ENCODE assay signal across 22 cellular contexts in genomic region chr1:13450204-13450603, GRCh38. TPM values are rescaled to one million over a fixed set of nuclear protein-coding genes. Genes with fewer than 3 reads are reported as not detected.
A peak's percentile ranks its signal among the peaks of the same experiment; 100 is the strongest.
DNase-seq lines count a peak whose midpoint lies in the region; ATAC-seq, FAIRE-seq and TF ChIP-seq lines count a peak whose summit lies in the region.
"Had no signal": no experiment of that assay in that cellular context is flagged by ENCODE, and none has a peak within 500 bp of the region (broad histone marks: within the 10 kb centered on the region; RNA-seq: fewer than 3 reads in every experiment).

No MANE protein-coding gene starts in this region.

- H3K4me3 ChIP-seq in bronchial epithelial cell (ENCODE audit: low read depth, low read length) (no peak overlapping the region), gastrocnemius medialis (no peak overlapping the region)
- H3K4me3 ChIP-seq: BLaER1, GM23338 had no signal

- DNase-seq in LoVo (ENCODE audit: low spot score) (peak; percentile 22), NCI-H2171 treated with DMSO at 0.1 percent for 48 hours (lab: John Stamatoyannopoulos, UW) (peak; percentile 75), bronchial epithelial cell (ENCODE audit: low read depth) (peak; percentile 7), gastrocnemius medialis (peak; percentile 85 to 89), ureter (ENCODE audit: low spot score) (no peak), NCI-H2081 (lab: John Stamatoyannopoulos, UW) (no peak)
- no peak for DNase-seq in central memory CD4-positive, alpha-beta T cell
- DNase-seq: 8988T; CD4-positive, alpha-beta memory T cell; DMS153; DMS79; GDM1; HCEC 1CT had no signal

- in situ Hi-C loops in gastrocnemius medialis (cut with MboI; ENCODE audit: low sequenced_read_pairs in 4 of 4) = loop anchor here in 1 of 4 donors (25.0 kb wide), 1 partner anchor 112 kb away; no protein-coding TSS in a partner anchor

- H3K27me3 ChIP-seq in bronchial epithelial cell (ENCODE audit: control insufficient read depth, insufficient read depth, low read length) (no peaks in the 10 kb centered on the region), gastrocnemius medialis (no peaks in the 10 kb centered on the region)
- H3K27me3 ChIP-seq: BLaER1 had no signal

- ATAC-seq in gastrocnemius medialis = peak; percentile 99
- ATAC-seq: GM23338 had no signal

- TF ChIP-seq POLR2A in gastrocnemius medialis (IDR thresholded peaks at IDR 0.05) = peak in 1 of 2 donors; percentile 41

- peaks cover 0 to 10% of the 10 kb centered on the region in 2 donors for H3K4me1 ChIP-seq in gastrocnemius medialis
- H3K4me1 ChIP-seq: BLaER1 had no signal

- no peak for FAIRE-seq in bronchial epithelial cell (lab: Jason Lieb, UNC)
- FAIRE-seq: GM12892, GM18507, H54 had no signal

- intact Hi-C loops in gastrocnemius medialis (cut with DNase I; ENCODE audit: low total_unique reads) = no loop called here

- no peaks in the 10 kb centered on the region for H3K36me3 ChIP-seq in bronchial epithelial cell (ENCODE audit: control insufficient read depth, insufficient read depth, low read length)
- no peaks in the 10 kb centered on the region for H3K36me3 ChIP-seq in gastrocnemius medialis
- H3K36me3 ChIP-seq: BLaER1 had no signal

- H3K9me3 ChIP-seq in gastrocnemius medialis = no peaks in the 10 kb centered on the region
- H3K9me3 ChIP-seq: BLaER1 had no signal

- H3K27ac ChIP-seq in gastrocnemius medialis = peak overlapping the region; percentile 50 to 79 (median 60)
- H3K27ac ChIP-seq: BLaER1, HL-60 had no signal

- no peak for TF ChIP-seq CTCF in bronchial epithelial cell (IDR thresholded peaks at IDR 0.05; ENCODE audit: insufficient read depth, low read length, severe bottlenecking)
- TF ChIP-seq CTCF in gastrocnemius medialis (IDR thresholded peaks at IDR 0.05 in 4 of 5, conservative IDR thresholded peaks at IDR 0.05 in 1 of 5) = no peak

RNA-seq across cellular contexts. Expression of gene PRAMEF20, which starts 40.0 kb away (rescaled TPM):
- total RNA-seq in bronchial epithelial cell = not detected in 2 replicates
- not detected for total RNA-seq in gastrocnemius medialis
- total RNA-seq in ureter = not detected
- total RNA-seq: A673; CD4-positive, alpha-beta memory T cell; Daoy; GM23338; HT1080 had no signal

Comparison
In these comparisons a context has a peak if more than half of its experiments do, and no peak if none do; other contexts are left out.
1. DNase-seq: peak in LoVo (single experiment), NCI-H2171 treated with DMSO at 0.1 percent for 48 hours (single experiment), bronchial epithelial cell (single experiment) and gastrocnemius medialis (2 of 2); none in central memory CD4-positive, alpha-beta T cell (single experiment), ureter (single experiment) and NCI-H2081 (0 of 2).